ENCODE assay signal across 15 cellular contexts in the genomic region with DNA sequence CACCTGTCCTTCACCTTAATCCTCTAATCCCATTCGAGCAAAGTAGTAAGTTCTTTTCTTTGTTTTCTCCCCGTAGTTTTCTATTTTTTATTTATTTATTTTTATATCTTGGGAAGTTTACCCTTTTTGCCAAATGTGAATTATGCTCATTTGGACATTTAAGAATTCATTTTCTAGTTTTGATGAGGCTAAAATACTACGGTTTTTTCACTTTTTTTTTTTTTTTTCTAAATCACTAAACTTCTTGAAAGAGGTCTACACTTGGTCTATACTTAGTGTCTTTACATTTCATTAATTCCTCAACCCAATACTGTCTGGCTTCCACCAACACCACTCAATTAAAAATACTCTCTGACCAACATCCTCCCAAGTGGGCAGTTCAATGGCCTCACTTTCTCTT.
DNase-seq lines count a peak whose midpoint lies in the region; ATAC-seq and TF ChIP-seq lines count a peak whose summit lies in the region.
"Had no signal": no experiment of that assay in that cellular context is flagged by ENCODE, and none has a peak within 500 bp of the region (broad histone marks: within the 10 kb centered on the region; RNA-seq: fewer than 3 reads in every experiment).

No MANE protein-coding gene starts in this region.

- DNase-seq in activated naive CD8-positive, alpha-beta T cell treated with anti-CD3 and anti-CD28 coated beads for 36 hours: no peak
- DNase-seq in activated naive CD8-positive, alpha-beta T cell treated with anti-CD3 and anti-CD28 coated beads, Interleukin-2, amount 50 U/mL, for 24 hours: no peak
- DNase-seq in endodermal cell (no peak), nephron progenitor cell (no peak), SW 1271 (lab: John Stamatoyannopoulos, UW) (no peak)
- DNase-seq: C1 segment of cervical spinal cord; CD4-positive, alpha-beta T cell; DMS79; IMR-90; KG1 had no signal

- H3K27me3 Mint-ChIP-seq in activated naive CD8-positive, alpha-beta T cell treated with anti-CD3 and anti-CD28 coated beads for 36 hours: peaks cover 4% of the 10 kb centered on the region
- H3K27me3 Mint-ChIP-seq in activated naive CD8-positive, alpha-beta T cell treated with anti-CD3 and anti-CD28 coated beads, Interleukin-2, amount 50 U/mL, for 24 hours: no peaks in the 10 kb centered on the region
- H3K27me3 Mint-ChIP-seq in endodermal cell (ENCODE audit: insufficient read depth) (no peaks in the 10 kb centered on the region), nephron progenitor cell (ENCODE audit: low read depth, poor library complexity) (peaks cover 2% of the 10 kb centered on the region)
- H3K27me3 Mint-ChIP-seq: CD4-positive, alpha-beta T cell had no signal

- H3K9ac ChIP-seq in endodermal cell (ENCODE audit: extremely low read depth, low read length, poor library complexity, severe bottlenecking): no peak overlapping the region

- 82 to 96% methylated on average over 1 to 2 of the region's 3 CpGs for WGBS in endodermal cell (ENCODE audit: insufficient coverage in 1 of 2, insufficient read length in 1 of 2), 2 experiments

- peaks cover 7% of the 10 kb centered on the region for H3K4me1 ChIP-seq in endodermal cell (ENCODE audit: control insufficient read depth, insufficient read depth, low read length)

- TF ChIP-seq CTCF in endodermal cell (conservative IDR thresholded peaks at IDR 0.05): no peak
- TF ChIP-seq CTCF in nephron progenitor cell (IDR thresholded peaks at IDR 0.05): no peak

- H3K36me3 ChIP-seq in endodermal cell (ENCODE audit: control insufficient read depth, insufficient read depth, low read length): no peaks in the 10 kb centered on the region

- no peaks in the 10 kb centered on the region for H3K36me3 Mint-ChIP-seq in activated naive CD8-positive, alpha-beta T cell treated with anti-CD3 and anti-CD28 coated beads for 36 hours
- no peaks in the 10 kb centered on the region for H3K36me3 Mint-ChIP-seq in activated naive CD8-positive, alpha-beta T cell treated with anti-CD3 and anti-CD28 coated beads, Interleukin-2, amount 50 U/mL, for 24 hours (ENCODE audit: low read depth)
- no peaks in the 10 kb centered on the region for H3K36me3 Mint-ChIP-seq in endodermal cell (ENCODE audit: low read depth)
- no peaks in the 10 kb centered on the region for H3K36me3 Mint-ChIP-seq in nephron progenitor cell (ENCODE audit: low read depth)

- no peak overlapping the region for H3K4me3 Mint-ChIP-seq in activated naive CD8-positive, alpha-beta T cell treated with anti-CD3 and anti-CD28 coated beads for 36 hours
- H3K4me3 Mint-ChIP-seq in activated naive CD8-positive, alpha-beta T cell treated with anti-CD3 and anti-CD28 coated beads, Interleukin-2, amount 50 U/mL, for 24 hours: no peak overlapping the region
- no peak overlapping the region for H3K4me3 Mint-ChIP-seq in endodermal cell
- H3K4me3 Mint-ChIP-seq in nephron progenitor cell: peak overlapping the region; percentile 5
- H3K4me3 Mint-ChIP-seq: CD4-positive, alpha-beta T cell had no signal

- no peaks in the 10 kb centered on the region for H3K27me3 ChIP-seq in endodermal cell (ENCODE audit: control insufficient read depth, insufficient read depth, low read length, poor library complexity, severe bottlenecking)

- no peak overlapping the region for H3K4me3 ChIP-seq in endodermal cell (ENCODE audit: low read length)

- H3K9me3 Mint-ChIP-seq in activated naive CD8-positive, alpha-beta T cell treated with anti-CD3 and anti-CD28 coated beads for 36 hours: no peaks in the 10 kb centered on the region
- no peaks in the 10 kb centered on the region for H3K9me3 Mint-ChIP-seq in activated naive CD8-positive, alpha-beta T cell treated with anti-CD3 and anti-CD28 coated beads, Interleukin-2, amount 50 U/mL, for 24 hours
- no peaks in the 10 kb centered on the region for H3K9me3 Mint-ChIP-seq in endodermal cell
- H3K9me3 Mint-ChIP-seq in nephron progenitor cell: no peaks in the 10 kb centered on the region
- H3K9me3 Mint-ChIP-seq: CD4-positive, alpha-beta T cell had no signal

- H3K27ac ChIP-seq in endodermal cell (ENCODE audit: low read depth, low read length): no peak overlapping the region
- H3K27ac ChIP-seq: 22Rv1 had no signal

- no peak for ATAC-seq in activated naive CD8-positive, alpha-beta T cell treated with anti-CD3 and anti-CD28 coated beads, Interleukin-2, amount 50 U/mL, for 24 hours
- no peak for ATAC-seq in GM19455 (IDR thresholded peaks at IDR 0.05; ENCODE audit: unreplicated experiment)
- ATAC-seq in GM18861 (IDR thresholded peaks at IDR 0.05; ENCODE audit: unreplicated experiment): no peak
- ATAC-seq in HG03097 (IDR thresholded peaks at IDR 0.05; ENCODE audit: low FRiP score, unreplicated experiment): no peak
- ATAC-seq: HCT116 had no signal

- H3K4me1 Mint-ChIP-seq in activated naive CD8-positive, alpha-beta T cell treated with anti-CD3 and anti-CD28 coated beads for 36 hours: peaks cover 7% of the 10 kb centered on the region
- peaks cover 6% of the 10 kb centered on the region for H3K4me1 Mint-ChIP-seq in activated naive CD8-positive, alpha-beta T cell treated with anti-CD3 and anti-CD28 coated beads, Interleukin-2, amount 50 U/mL, for 24 hours
- peaks cover 42% of the 10 kb centered on the region for H3K4me1 Mint-ChIP-seq in endodermal cell
- peaks cover 66% of the 10 kb centered on the region for H3K4me1 Mint-ChIP-seq in nephron progenitor cell

- peak overlapping the region; percentile 6 for H3K27ac Mint-ChIP-seq in activated naive CD8-positive, alpha-beta T cell treated with anti-CD3 and anti-CD28 coated beads for 36 hours
- H3K27ac Mint-ChIP-seq in activated naive CD8-positive, alpha-beta T cell treated with anti-CD3 and anti-CD28 coated beads, Interleukin-2, amount 50 U/mL, for 24 hours: no peak overlapping the region
- H3K27ac Mint-ChIP-seq in endodermal cell (peak overlapping the region; percentile 22), nephron progenitor cell (peak overlapping the region; percentile 53)
- H3K27ac Mint-ChIP-seq: CD4-positive, alpha-beta T cell had no signal

- H3K9me3 ChIP-seq in endodermal cell (ENCODE audit: control insufficient read depth, low read length): no peaks in the 10 kb centered on the region
